19 cellular contexts compared by ENCODE assay signal in the genomic region with DNA sequence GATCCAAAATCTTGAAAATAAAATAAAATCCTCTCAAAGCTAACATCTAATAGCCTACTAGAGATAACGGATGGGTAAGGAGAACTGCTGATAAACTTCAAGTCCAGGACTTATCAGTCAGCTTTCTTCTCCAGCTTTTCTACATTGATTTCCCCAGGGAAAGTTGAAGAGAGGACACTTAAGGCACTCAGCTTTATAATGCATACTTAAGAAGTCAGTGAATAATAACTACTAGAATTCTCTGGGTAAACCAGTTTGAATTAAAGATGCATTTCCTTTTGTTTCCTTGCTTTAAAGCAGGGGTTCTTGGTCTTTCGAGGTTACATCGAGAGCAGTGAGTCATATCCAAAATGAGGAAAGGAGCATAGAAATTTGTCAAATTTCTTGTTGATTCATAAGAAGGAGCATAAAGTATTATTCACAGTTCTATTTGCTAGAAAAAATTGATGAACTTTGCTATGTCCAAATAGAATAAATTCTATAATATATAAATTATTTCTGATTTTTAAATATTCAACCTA. TPM values are rescaled to one million over a fixed set of nuclear protein-coding genes. Genes with fewer than 3 reads are reported as not detected.
DNase-seq lines count a peak whose midpoint lies in the region; ATAC-seq, FAIRE-seq and TF ChIP-seq lines count a peak whose summit lies in the region.
"Had no signal": no experiment of that assay in that cellular context is flagged by ENCODE, and none has a peak within 500 bp of the region (broad histone marks: within the 10 kb centered on the region; RNA-seq: fewer than 3 reads in every experiment).

No MANE protein-coding gene starts in this region.

- ATAC-seq in left ventricle myocardium superior = no peak
- ATAC-seq: lower lobe of right lung; natural killer cell treated with Interleukin-12 subunit alpha and Interleukin-12 subunit beta and Interleukin-15 and Interleukin-18, amount 100 ng/mL, for 72 hours; right lobe of liver had no signal

- no peak overlapping the region for H3K27ac ChIP-seq in small intestine (ENCODE audit: low read depth in 1 of 2, low read length in 1 of 2)
- H3K27ac ChIP-seq in prostate gland = no peak overlapping the region
- H3K27ac ChIP-seq: lower lobe of right lung, right lobe of liver had no signal

- FAIRE-seq in small intestine (lab: Jason Lieb, UNC) = peak; percentile 62
- FAIRE-seq: TTC549 had no signal

- H3K9me3 ChIP-seq in small intestine (ENCODE audit: control insufficient read depth, low read depth) (no peaks in the 10 kb centered on the region), prostate gland (no peaks in the 10 kb centered on the region)
- H3K9me3 ChIP-seq: lower lobe of right lung, right lobe of liver had no signal

- WGBS in small intestine, 3 donors = 56 to 78% (median 56%) methylated on average over 3 of the region's 3 CpGs
- WGBS in prostate gland = 77% methylated on average over 3 of the region's 3 CpGs

- no peaks in the 10 kb centered on the region for H3K36me3 ChIP-seq in small intestine (ENCODE audit: control insufficient read depth in 2 of 2, insufficient read depth in 2 of 2, low read length in 2 of 2)
- no peaks in the 10 kb centered on the region for H3K36me3 ChIP-seq in prostate gland
- H3K36me3 ChIP-seq: lower lobe of right lung, right lobe of liver had no signal

- intact Hi-C loops in prostate gland (cut with DNase I) (no loop called here), left ventricle myocardium superior (cut with micrococcal nuclease) (no loop called here)

- TF ChIP-seq POLR2A in prostate gland (IDR thresholded peaks at IDR 0.05) = no peak

- TF ChIP-seq CTCF in prostate gland (IDR thresholded peaks at IDR 0.05) = no peak

- no peaks in the 10 kb centered on the region for H3K27me3 ChIP-seq in small intestine (ENCODE audit: control insufficient read depth in 2 of 2, insufficient read depth in 2 of 2, low read length in 2 of 2)
- H3K27me3 ChIP-seq in prostate gland (replicated peaks; ENCODE audit: insufficient read depth) = no peaks in the 10 kb centered on the region
- H3K27me3 ChIP-seq: right lobe of liver had no signal

- H3K4me1 ChIP-seq in small intestine (ENCODE audit: control insufficient read depth in 2 of 2, insufficient read depth in 1 of 2, low read depth in 1 of 2, low read length in 1 of 2) = no peaks in the 10 kb centered on the region
- H3K4me1 ChIP-seq in prostate gland (replicated peaks) = no peaks in the 10 kb centered on the region
- H3K4me1 ChIP-seq: lower lobe of right lung had no signal

- H3K4me3 ChIP-seq in small intestine (ENCODE audit: low read depth in 1 of 2, low read length in 2 of 2) (no peak overlapping the region), prostate gland (no peak overlapping the region)
- H3K4me3 ChIP-seq: lower lobe of right lung, right lobe of liver had no signal

- DNase-seq in SIG-M5 treated with dmso at 0.1 percent for 504 hours (lab: John Stamatoyannopoulos, UW; ENCODE audit: unreplicated experiment) = peak; percentile 61
- DNase-seq in SIG-M5 (lab: John Stamatoyannopoulos, UW) = no peak
- peak; percentile 12 for DNase-seq in NCI-H1436 (lab: John Stamatoyannopoulos, UW)
- peak; percentile 14 for DNase-seq in fibroblast of peridontal ligament (ENCODE audit: extremely low read depth)
- no peak for DNase-seq in small intestine
- DNase-seq in activated CD8-positive, alpha-beta memory T cell treated with anti-CD3 and anti-CD28 coated beads, Interleukin-2, amount 50 U/mL, for 4 hours = no peak
- DNase-seq in prostate gland (ENCODE audit: low spot score) = no peak
- DNase-seq in left ventricle myocardium superior = no peak
- DNase-seq: activated CD4-positive, alpha-beta memory T cell treated with anti-CD3 and anti-CD28 coated beads for 36 hours; CD4-positive, alpha-beta T cell; DND-41; lower lobe of right lung; NCI-H226; right lobe of liver; stimulated activated CD4-positive, alpha-beta T cell treated with anti-CD3 and anti-CD28 coated beads, Interleukin-4, amount 100 ng/mL, for 1 hour; stimulated activated CD8-positive, alpha-beta memory T cell treated with anti-CD3 and anti-CD28 coated beads, Interleukin-4, amount 100 ng/mL, for 48 hours; trophoblast cell had no signal

RNA-seq across cellular contexts. Expression of a gene that starts 43.1 kb away (rescaled TPM):
- 10 to 100 TPM; 39.4 to 52.0 (median 41.6) TPM for polyA plus RNA-seq in small intestine
- total RNA-seq in prostate gland (100 to 1,000 TPM in 1 of 2 donors, 10 to 100 TPM in 1; 78.9 to 159 TPM), left ventricle myocardium superior (68.4 TPM)

Comparison
In these comparisons a context has a peak if more than half of its experiments do, and no peak if none do; other contexts are left out.
1. DNase-seq: peak in SIG-M5 treated with dmso at 0.1 percent for 504 hours (single experiment), NCI-H1436 (single experiment) and fibroblast of peridontal ligament (single experiment); none in SIG-M5 (single experiment), small intestine (single experiment), activated CD8-positive, alpha-beta memory T cell treated with anti-CD3 and anti-CD28 coated beads, Interleukin-2, amount 50 U/mL, for 4 hours (single experiment), prostate gland (single experiment) and left ventricle myocardium superior (single experiment).